11 cellular contexts compared by ENCODE assay signal in genomic region chr7:128934361-128935352, GRCh38. TPM values are rescaled to one million over a fixed set of nuclear protein-coding genes. Genes with fewer than 3 reads are reported as not detected.
DNase-seq lines count a peak whose midpoint lies in the region; ATAC-seq and TF ChIP-seq lines count a peak whose summit lies in the region.
"Had no signal": no experiment of that assay in that cellular context is flagged by ENCODE, and none has a peak within 500 bp of the region (broad histone marks: within the 10 kb centered on the region; RNA-seq: fewer than 3 reads in every experiment).

No MANE protein-coding gene starts in this region.

- TF ChIP-seq POLR2A in Peyer's patch (IDR thresholded peaks at IDR 0.05): no peak
- no peak for TF ChIP-seq POLR2A in tibial nerve (IDR thresholded peaks at IDR 0.05)

- TF ChIP-seq CTCF in Peyer's patch (IDR thresholded peaks at IDR 0.05): no peak
- no peak for TF ChIP-seq CTCF in tibial nerve (IDR thresholded peaks at IDR 0.05)
- TF ChIP-seq CTCF in A673 (conservative IDR thresholded peaks at IDR 0.05; ENCODE audit: low read depth, low read length): no peak

- H3K27me3 ChIP-seq in Peyer's patch (no peaks in the 10 kb centered on the region), tibial nerve (peaks cover 0 to 32% of the 10 kb centered on the region in 2 donors), A673 (replicated peaks; ENCODE audit: insufficient read depth, low read depth, low read length, poor library complexity) (peaks cover 45% of the 10 kb centered on the region)

- no TSS peak for BruUV-seq in A673 (replicated peaks; lab: Mats Ljungman, UMichigan)

- DNase-seq in SIG-M5 treated with dmso at 0.1 percent for 504 hours (lab: John Stamatoyannopoulos, UW; ENCODE audit: unreplicated experiment) (peak; percentile 62), SIG-M5 (lab: John Stamatoyannopoulos, UW) (no peak), Peyer's patch (peak in 2 of 3 donors; percentile 63 to 66), tibial nerve (ENCODE audit: low spot score in 2 of 2) (no peak), A673 (ENCODE audit: low spot score) (no peak)
- DNase-seq in activated CD4-positive, alpha-beta T cell treated with anti-CD3 and anti-CD28 coated beads for 4 hours: no peak
- no peak for DNase-seq in activated naive CD4-positive, alpha-beta T cell treated with Interleukin-2 at 50 U/mL for 16 hours
- DNase-seq: 8988T; activated CD4-positive, alpha-beta T cell treated with anti-CD3 and anti-CD28 coated beads, Interleukin-2, amount 50 U/mL, for 48 hours; stimulated activated CD4-positive, alpha-beta T cell treated with anti-CD3 and anti-CD28 coated beads, Interleukin-4, amount 100 ng/mL, for 1 hour had no signal

- 66 to 67% methylated on average over 14 of the region's 14 CpGs for WGBS in tibial nerve, 2 donors

- H3K36me3 ChIP-seq in Peyer's patch (no peaks in the 10 kb centered on the region), tibial nerve (no peaks in the 10 kb centered on the region), A673 (ENCODE audit: insufficient read depth, low read length, poor library complexity, severe bottlenecking) (no peaks in the 10 kb centered on the region)

- H3K4me1 ChIP-seq in Peyer's patch (peaks cover 0 to 26% (median 19%) of the 10 kb centered on the region in 4 donors), tibial nerve (peaks cover 0 to 22% (median 10%) of the 10 kb centered on the region in 4 donors), A673 (ENCODE audit: insufficient read depth, low read length, poor library complexity, severe bottlenecking) (no peaks in the 10 kb centered on the region)

- POLR2A ChIA-PET in A673 (lab: Charles Lee; ENCODE audit: low non-redundant PET): no interaction called here

- intact Hi-C loops in A673 (cut with micrococcal nuclease; ENCODE audit: unreplicated experiment): no loop called here

- H3K27ac ChIP-seq in Peyer's patch (peak overlapping the region; percentile 10 to 57 (median 36)), tibial nerve (peak overlapping the region in 3 of 4 donors; percentile 6 to 34 (median 29)), A673 (ENCODE audit: low read depth, low read length, poor library complexity, severe bottlenecking) (no peak overlapping the region)

- no peak for TF ChIP-seq EP300 in tibial nerve (IDR thresholded peaks at IDR 0.05)

- CTCF ChIA-PET in A673 (lab: Charles Lee): no interaction called here

- H3K4me3 ChIP-seq in Peyer's patch (no peak overlapping the region), tibial nerve (no peak overlapping the region), A673 (ENCODE audit: low read depth, low read length, poor library complexity, severe bottlenecking) (no peak overlapping the region)

- ATAC-seq in HG02884 (IDR thresholded peaks at IDR 0.05; ENCODE audit: unreplicated experiment): peak; percentile 37

- H3K9me3 ChIP-seq in Peyer's patch: no peaks in the 10 kb centered on the region
- no peaks in the 10 kb centered on the region for H3K9me3 ChIP-seq in tibial nerve
- H3K9me3 ChIP-seq in A673 (ENCODE audit: low read depth, low read length, poor library complexity, severe bottlenecking): no peaks in the 10 kb centered on the region

RNA-seq across cellular contexts. Expression of gene IRF5, which starts 3.1 kb away (rescaled TPM):
- 10 to 100 TPM; 16.9 to 27.1 (median 21.7) TPM for total RNA-seq in Peyer's patch
- total RNA-seq in tibial nerve: 10 to 100 TPM in 3 of 4 donors, 1 to 10 TPM in 1; 7.8 to 28.8 (median 15.0) TPM
- not detected in 2 replicates for total RNA-seq in A673 (2021)

RNA-seq across cellular contexts. Expression of gene KCP, which starts 24.1 kb away (rescaled TPM):
- total RNA-seq in Peyer's patch: 10 to 100 TPM in 1 of 4 donors, 1 to 10 TPM in 3; 3.3 to 14.1 (median 6.7) TPM
- under 1 TPM; 0.21 to 0.90 (median 0.40) TPM for total RNA-seq in tibial nerve
- total RNA-seq in A673 (2021): not detected in 2 replicates

Comparison
In these comparisons a context has a peak if more than half of its experiments do, and no peak if none do; other contexts are left out.
1. DNase-seq: peak in SIG-M5 treated with dmso at 0.1 percent for 504 hours (single experiment) and Peyer's patch (2 of 3); none in SIG-M5 (single experiment), tibial nerve (0 of 2), activated CD4-positive, alpha-beta T cell treated with anti-CD3 and anti-CD28 coated beads for 4 hours (0 of 2), activated naive CD4-positive, alpha-beta T cell treated with Interleukin-2 at 50 U/mL for 16 hours (single experiment) and A673 (single experiment).